1 cellular context compared by ENCODE assay signal in genomic region chr2:20747317-20747716, GRCh38.
A peak's percentile ranks its signal among the peaks of the same experiment; 100 is the strongest.
TF ChIP-seq lines count a peak whose summit lies in the region.

No MANE protein-coding gene starts in this region.

TF ChIP-seq in K562, 482 proteins besides CTCF, POLR2A, EP300 and RAD21 (continued from another document and continues in another):
- TF ChIP-seq ATF2 (CRISPR knock-in tag; IDR thresholded peaks at IDR 0.05) (no peak), CTBP1 (IDR thresholded peaks at IDR 0.05; ENCODE audit: borderline replicate concordance) (no peak), PBX2 (CRISPR knock-in tag; IDR thresholded peaks at IDR 0.05; ENCODE audit: low read depth) (no peak), PBX2 (tag; conservative IDR thresholded peaks at IDR 0.05; ENCODE audit: low read depth) (peak; percentile 76), ZBTB34 (CRISPR knock-in tag; IDR thresholded peaks at IDR 0.05) (no peak), FOXJ2 (tag; IDR thresholded peaks at IDR 0.05) (no peak), ZNF232 (CRISPR knock-in tag; IDR thresholded peaks at IDR 0.05) (no peak), ARID1B (IDR thresholded peaks at IDR 0.05) (peak; percentile 91), ZNF511 (CRISPR knock-in tag; IDR thresholded peaks at IDR 0.05) (no peak), ZNF354B (CRISPR knock-in tag; IDR thresholded peaks at IDR 0.05) (no peak), TFAP4 (CRISPR knock-in tag; IDR thresholded peaks at IDR 0.05; ENCODE audit: borderline replicate concordance) (no peak), ZEB2 (IDR thresholded peaks at IDR 0.05) (no peak), ZBTB43 (CRISPR knock-in tag; IDR thresholded peaks at IDR 0.05) (no peak), NEUROD1 (IDR thresholded peaks at IDR 0.05; ENCODE audit: borderline replicate concordance, low read depth, low read length, partially characterized antibody) (no peak), RCOR1 (IDR thresholded peaks at IDR 0.05; ENCODE audit: borderline replicate concordance in 1 of 2, low read depth in 2 of 2, low read length in 2 of 2) (0 out of 4 replicates have a peak, but pooled peaks of 1 of the 2 experiments have one; percentile 15), ELF4 (CRISPR knock-in tag; IDR thresholded peaks at IDR 0.05) (no peak), ETV6 (IDR thresholded peaks at IDR 0.05; ENCODE audit: borderline replicate concordance in 1 of 2, low read depth in 2 of 2, low read length in 1 of 2) (no peak), ETV6 (CRISPR knock-in tag; IDR thresholded peaks at IDR 0.05; ENCODE audit: borderline replicate concordance) (no peak), CHCHD3 (CRISPR knock-in tag; IDR thresholded peaks at IDR 0.05) (no peak), FOXO4 (CRISPR knock-in tag; IDR thresholded peaks at IDR 0.05) (no peak), XRCC3 (IDR thresholded peaks at IDR 0.05) (no peak), PML (IDR thresholded peaks at IDR 0.05; ENCODE audit: low read length) (peak; percentile 51; the same call in 1 of the 2 replicates), ZKSCAN8 (CRISPR knock-in tag; IDR thresholded peaks at IDR 0.05) (no peak), KHSRP (IDR thresholded peaks at IDR 0.05) (no peak), NELFE (IDR thresholded peaks at IDR 0.05; ENCODE audit: insufficient read depth, insufficient read length) (no peak), MNT (conservative IDR thresholded peaks at IDR 0.05) (peak; percentile 60 to 77), KAT7 (CRISPR knock-in tag; IDR thresholded peaks at IDR 0.05; ENCODE audit: borderline replicate concordance) (no peak), ZNF41 (CRISPR knock-in tag; conservative IDR thresholded peaks at IDR 0.05) (no peak), JUND (IDR thresholded peaks at IDR 0.05; ENCODE audit: borderline replicate concordance, low read depth, low read length) (no peak), JUND (tag; IDR thresholded peaks at IDR 0.05; ENCODE audit: borderline replicate concordance, low read depth, low read length) (no peak), SAFB (IDR thresholded peaks at IDR 0.05; ENCODE audit: borderline replicate concordance, low read depth, low read length) (no peak), MAX (CRISPR knock-in tag; IDR thresholded peaks at IDR 0.05) (no peak), ZNF282 (CRISPR knock-in tag; IDR thresholded peaks at IDR 0.05) (no peak), MBD2 (IDR thresholded peaks at IDR 0.05; ENCODE audit: borderline replicate concordance, low read depth) (0 out of 2 replicates have a peak, but pooled peaks have one; percentile 15), SNRNP70 (optimal IDR thresholded peaks at IDR 0.05; ENCODE audit: low read depth, low read length) (no peak), SMAD2 (IDR thresholded peaks at IDR 0.05; ENCODE audit: low read depth, low read length) (no peak), UBTF (IDR thresholded peaks at IDR 0.05; ENCODE audit: borderline replicate concordance in 1 of 2, low read depth in 2 of 2, low read length in 2 of 2) (no peak), E2F3 (CRISPR knock-in tag; IDR thresholded peaks at IDR 0.05) (no peak), YY1 (IDR thresholded peaks at IDR 0.05; ENCODE audit: borderline replicate concordance in 1 of 3, control insufficient read depth in 1 of 3, extremely low read depth in 1 of 3, insufficient read depth in 3 of 3, insufficient read length in 1 of 3, insufficient replicate concordance in 2 of 3, low read depth in 1 of 3, low read length in 2 of 3) (no peak), POLR2H (tag; IDR thresholded peaks at IDR 0.05; ENCODE audit: low read depth) (no peak), REST (CRISPR knock-in tag; IDR thresholded peaks at IDR 0.05; ENCODE audit: low read depth) (no peak), CREB3 (tag; conservative IDR thresholded peaks at IDR 0.05; ENCODE audit: low read depth) (0 out of 2 replicates have a peak, but pooled peaks have one; percentile 31), ZKSCAN3 (CRISPR knock-in tag; IDR thresholded peaks at IDR 0.05) (no peak)
